In the genomic region with DNA sequence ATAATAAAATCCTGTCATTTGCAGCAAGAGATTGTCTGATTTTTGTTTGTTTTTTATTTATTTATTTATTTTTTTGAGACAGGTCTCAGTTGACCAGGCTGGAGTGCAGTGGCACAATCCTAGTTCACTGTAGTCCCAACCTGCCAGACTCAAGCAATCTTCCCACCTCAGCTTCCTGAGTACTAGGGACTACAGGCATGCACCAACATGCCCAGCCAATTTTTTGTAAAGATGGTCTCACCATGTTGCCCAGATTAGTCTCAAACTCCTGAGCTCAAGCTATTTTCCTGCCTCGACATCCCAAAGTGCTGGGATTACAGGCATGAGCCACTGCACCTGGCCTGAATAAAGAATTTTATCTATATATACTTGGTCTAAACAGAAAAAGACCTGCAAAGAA, we compare ENCODE assay signal across 4 cellular contexts.
"Had no signal": no experiment of that assay in that cellular context is flagged by ENCODE, and none has a peak within 500 bp of the region (broad histone marks: within the 10 kb centered on the region; RNA-seq: fewer than 3 reads in every experiment).

No MANE protein-coding gene starts in this region.

- ATAC-seq: GM23338 had no signal

- H3K4me3 ChIP-seq: GM23338 had no signal

- DNase-seq: H9, HCEC 1CT, IMR-90 had no signal

- H2AFZ ChIP-seq: GM23338 had no signal

- H3K4me2 ChIP-seq: GM23338 had no signal
